In genomic region chr14:77883479-77884238, GRCh38 we compare ENCODE assay signal across 18 cellular contexts.
DNase-seq lines count a peak whose midpoint lies in the region; ATAC-seq and TF ChIP-seq lines count a peak whose summit lies in the region.
"Had no signal": no experiment of that assay in that cellular context is flagged by ENCODE, and none has a peak within 500 bp of the region (broad histone marks: within the 10 kb centered on the region; RNA-seq: fewer than 3 reads in every experiment).

No MANE protein-coding gene starts in this region.

- H3K27ac Mint-ChIP-seq in nephron progenitor cell (peak overlapping the region; percentile 76), CD14-positive monocyte (no peak overlapping the region)
- H3K27ac Mint-ChIP-seq: activated CD4-positive, alpha-beta memory T cell treated with anti-CD3 and anti-CD28 coated beads, Interleukin-2, amount 10 ng/mL, durations not matched to agents 7 days and 5 days; activated naive CD8-positive, alpha-beta T cell; activated T-cell treated with anti-CD3 and anti-CD28 coated beads, Interleukin-2, amount 50 U/mL, for 72 hours; HFFc6 had no signal

- DNase-seq in NCI-H1417 (lab: John Stamatoyannopoulos, UW) (peak; percentile 28 to 98 (median 87)), SK-N-MC (ENCODE audit: low read depth, low spot score) (no peak), nephron progenitor cell (no peak), CD14-positive monocyte (ENCODE audit: low spot score) (no peak), T-helper 9 cell (no peak)
- no peak for DNase-seq in activated CD4-positive, alpha-beta T cell treated with anti-CD3 and anti-CD28 coated beads, Interleukin-2, amount 50 U/mL, for 1 hour
- DNase-seq: activated CD4-positive, alpha-beta memory T cell treated with anti-CD3 and anti-CD28 coated beads, Interleukin-2, amount 10 ng/mL, durations not matched to agents 7 days and 5 days; activated T-cell treated with anti-CD3 and anti-CD28 coated beads, Interleukin-2, amount 50 U/mL, for 72 hours; dermis blood vessel endothelial cell; HFFc6; lower lobe of right lung; NCI-H226; right cardiac atrium; SHP77 treated with DMSO at 0.1 percent for 48 hours had no signal

- H3K27me3 ChIP-seq in BLaER1 treated with 17β-estradiol and CSF1 and Interleukin-3, amounts not matched to agents 10 nM and 100 nM = no peaks in the 10 kb centered on the region
- H3K27me3 ChIP-seq: breast epithelium had no signal

- H3K9me3 ChIP-seq in BLaER1 treated with 17β-estradiol and CSF1 and Interleukin-3, amounts not matched to agents 10 nM and 100 nM (replicated peaks in 1 of 11) = peaks cover 9 to 18% (median 11%) of the 10 kb centered on the region in 11 experiments
- no peaks in the 10 kb centered on the region for H3K9me3 ChIP-seq in SK-N-MC (ENCODE audit: low read depth, low read length)
- H3K9me3 ChIP-seq: breast epithelium, lower lobe of right lung had no signal

- ATAC-seq in GM18867 (IDR thresholded peaks at IDR 0.05; ENCODE audit: unreplicated experiment) = no peak
- ATAC-seq: activated T-cell treated with anti-CD3 and anti-CD28 coated beads, Interleukin-2, amount 50 U/mL, for 72 hours; lower lobe of right lung had no signal

- H3K27me3 Mint-ChIP-seq in nephron progenitor cell (ENCODE audit: low read depth, poor library complexity) = peaks cover 4% of the 10 kb centered on the region
- H3K27me3 Mint-ChIP-seq in CD14-positive monocyte (ENCODE audit: low read depth in 3 of 3) = peaks cover 0 to 6% (median 0%) of the 10 kb centered on the region in 3 donors
- H3K27me3 Mint-ChIP-seq: activated CD4-positive, alpha-beta memory T cell treated with anti-CD3 and anti-CD28 coated beads, Interleukin-2, amount 10 ng/mL, durations not matched to agents 7 days and 5 days; activated naive CD8-positive, alpha-beta T cell had no signal

- H3K9me3 Mint-ChIP-seq in nephron progenitor cell = peaks cover 8% of the 10 kb centered on the region
- H3K9me3 Mint-ChIP-seq in CD14-positive monocyte = peaks cover 3 to 16% (median 10%) of the 10 kb centered on the region in 7 donors

- H3K36me3 Mint-ChIP-seq in nephron progenitor cell (ENCODE audit: low read depth) (peaks cover 13% of the 10 kb centered on the region), CD14-positive monocyte (peaks cover 19 to 20% of the 10 kb centered on the region in 2 donors)

- H3K4me1 ChIP-seq in BLaER1 treated with 17β-estradiol and CSF1 and Interleukin-3, amounts not matched to agents 10 nM and 100 nM = peaks cover 23 to 42% (median 36%) of the 10 kb centered on the region in 10 experiments
- H3K4me1 ChIP-seq: breast epithelium, lower lobe of right lung had no signal

- peak overlapping the region in 9 of 11 experiments; percentile 40 to 80 (median 56); a peak in 18 of 22 replicates for H3K27ac ChIP-seq in BLaER1 treated with 17β-estradiol and CSF1 and Interleukin-3, amounts not matched to agents 10 nM and 100 nM
- peak overlapping the region; percentile 79 for H3K27ac ChIP-seq in SK-N-MC
- H3K27ac ChIP-seq: breast epithelium, lower lobe of right lung had no signal

- H3K4me3 Mint-ChIP-seq in nephron progenitor cell (no peak overlapping the region), CD14-positive monocyte (no peak overlapping the region)
- H3K4me3 Mint-ChIP-seq: activated CD4-positive, alpha-beta memory T cell treated with anti-CD3 and anti-CD28 coated beads, Interleukin-2, amount 10 ng/mL, durations not matched to agents 7 days and 5 days; activated naive CD8-positive, alpha-beta T cell; activated T-cell treated with anti-CD3 and anti-CD28 coated beads, Interleukin-2, amount 50 U/mL, for 72 hours; HFFc6 had no signal

- H3K36me3 ChIP-seq in BLaER1 treated with 17β-estradiol and CSF1 and Interleukin-3, amounts not matched to agents 10 nM and 100 nM = peaks cover 8 to 24% (median 16%) of the 10 kb centered on the region in 11 experiments; a peak in 18 of 22 replicates
- 0 out of 2 replicates have a peak, but pooled peaks cover 4% of the 10 kb centered on the region for H3K36me3 ChIP-seq in SK-N-MC (ENCODE audit: insufficient read depth, low read length)
- H3K36me3 ChIP-seq: breast epithelium had no signal

- TF ChIP-seq CTCF in nephron progenitor cell (IDR thresholded peaks at IDR 0.05) (no peak), CD14-positive monocyte (IDR thresholded peaks at IDR 0.05) (no peak)

- intact Hi-C loops in CD14-positive monocyte (cut with micrococcal nuclease) = no loop called here

- peaks cover 41% of the 10 kb centered on the region for H3K4me1 Mint-ChIP-seq in nephron progenitor cell
- no peaks in the 10 kb centered on the region for H3K4me1 Mint-ChIP-seq in CD14-positive monocyte

- H4K20me1 ChIP-seq in BLaER1 treated with 17β-estradiol and CSF1 and Interleukin-3, amounts not matched to agents 10 nM and 100 nM = no peaks in the 10 kb centered on the region; a peak in 1 of 22 replicates

- H3K4me2 ChIP-seq in BLaER1 treated with 17β-estradiol and CSF1 and Interleukin-3, amounts not matched to agents 10 nM and 100 nM = peak overlapping the region; percentile 67 to 96 (median 86)

- H3K9ac ChIP-seq in BLaER1 treated with 17β-estradiol and CSF1 and Interleukin-3, amounts not matched to agents 10 nM and 100 nM = peak overlapping the region in 7 of 11 experiments; percentile 17 to 70 (median 65); a peak in 12 of 22 replicates
- H3K9ac ChIP-seq in SK-N-MC (ENCODE audit: insufficient read length) = no peak overlapping the region

- 0 out of 20 replicates have a peak overlapping the region, but pooled peaks of 1 of the 10 experiments have one; percentile 2 for H3K4me3 ChIP-seq in BLaER1 treated with 17β-estradiol and CSF1 and Interleukin-3, amounts not matched to agents 10 nM and 100 nM
- peak overlapping the region; percentile 19 for H3K4me3 ChIP-seq in SK-N-MC
- H3K4me3 ChIP-seq: breast epithelium, lower lobe of right lung had no signal

Comparison
In these comparisons a context has a peak if more than half of its experiments do, and no peak if none do; other contexts are left out.
1. DNase-seq: peak in NCI-H1417 (3 of 3); none in SK-N-MC (single experiment), nephron progenitor cell (single experiment), CD14-positive monocyte (single experiment), T-helper 9 cell (single experiment) and activated CD4-positive, alpha-beta T cell treated with anti-CD3 and anti-CD28 coated beads, Interleukin-2, amount 50 U/mL, for 1 hour (single experiment).